In the genomic region with DNA sequence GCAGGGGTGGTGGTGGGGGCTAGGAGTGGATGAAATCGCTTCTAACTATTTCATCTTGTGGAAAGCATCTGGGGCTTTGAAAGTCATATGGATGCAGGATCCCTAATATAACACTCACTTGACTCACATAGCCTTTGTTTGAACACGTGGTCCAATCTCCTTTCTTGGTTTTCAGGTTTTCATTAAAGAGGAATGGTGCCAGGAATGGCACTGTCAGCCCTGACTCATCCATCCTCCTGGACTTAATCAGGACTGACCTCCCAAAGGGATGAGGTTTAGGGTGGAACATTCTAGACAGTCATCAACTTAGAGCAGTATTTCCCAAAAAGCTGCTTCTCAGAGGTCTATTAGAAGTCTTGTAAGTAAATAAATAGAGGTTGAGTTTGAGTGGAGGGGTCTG, we compare ENCODE assay signal across 16 cellular contexts.
DNase-seq lines count a peak whose midpoint lies in the region; ATAC-seq, FAIRE-seq and TF ChIP-seq lines count a peak whose summit lies in the region.
"Had no signal": no experiment of that assay in that cellular context is flagged by ENCODE, and none has a peak within 500 bp of the region (broad histone marks: within the 10 kb centered on the region; RNA-seq: fewer than 3 reads in every experiment).

No MANE protein-coding gene starts in this region.

- no peak for ATAC-seq in HG03439 (IDR thresholded peaks at IDR 0.05; ENCODE audit: unreplicated experiment)
- ATAC-seq: activated CD4-positive, alpha-beta T cell treated with anti-CD3 and anti-CD28 coated beads for 36 hours; stimulated activated naive B cell treated with anti-CD40 and anti-IgM and Interleukin-4, amounts not matched to agents 10 μg/mL and 1 μg/mL and 100 μg/mL, for 72 hours had no signal

- no peak for TF ChIP-seq CTCF in astrocyte of the spinal cord (IDR thresholded peaks at IDR 0.05; ENCODE audit: low read depth, low read length)

- H3K27me3 ChIP-seq in small intestine (ENCODE audit: control insufficient read depth in 2 of 2, insufficient read depth in 2 of 2, low read length in 2 of 2), result no peaks in the 10 kb centered on the region
- H3K27me3 ChIP-seq: ascending aorta, BLaER1 had no signal

- DNase-seq in AG08396 (ENCODE audit: low spot score), result peak; percentile 77
- peak; percentile 90 for DNase-seq in HS-5 (ENCODE audit: low read depth)
- DNase-seq in astrocyte of the spinal cord (ENCODE audit: low read depth, low spot score), result peak; percentile 95
- DNase-seq in hepatic stellate cell (ENCODE audit: low spot score), result peak; percentile 20
- no peak for DNase-seq in small intestine
- no peak for DNase-seq in activated gamma-delta T cell treated with Interleukin-2 at 50 U/mL for 16 hours
- no peak for DNase-seq in NCI-H446 (lab: John Stamatoyannopoulos, UW)
- DNase-seq: activated CD4-positive, alpha-beta T cell treated with anti-CD3 and anti-CD28 coated beads for 36 hours; endodermal cell; NCI-H2029 treated with DMSO at 0.1 percent for 48 hours; posterior cingulate gyrus; stimulated activated CD4-positive, alpha-beta T cell treated with anti-CD3 and anti-CD28 coated beads, Interleukin-4, amount 100 ng/mL, for 24 hours; stimulated activated naive B cell treated with anti-CD40 and anti-IgM and Interleukin-4, amounts not matched to agents 10 μg/mL and 1 μg/mL and 100 μg/mL, for 72 hours had no signal

- H3K27ac ChIP-seq in small intestine (ENCODE audit: low read depth in 1 of 2, low read length in 1 of 2), result no peak overlapping the region
- H3K27ac ChIP-seq: ascending aorta, BLaER1 had no signal

- H3K9me3 ChIP-seq in small intestine (ENCODE audit: control insufficient read depth, low read depth), result no peaks in the 10 kb centered on the region

- no peak for FAIRE-seq in small intestine (lab: Jason Lieb, UNC)

- WGBS in small intestine, 3 donors, result 41 to 73% (median 49%) methylated on average over 2 of the region's 2 CpGs

- no peaks in the 10 kb centered on the region for H3K36me3 ChIP-seq in small intestine (ENCODE audit: control insufficient read depth in 2 of 2, insufficient read depth in 2 of 2, low read length in 2 of 2)
- H3K36me3 ChIP-seq: ascending aorta, BLaER1 had no signal

- H3K4me3 ChIP-seq in astrocyte of the spinal cord (ENCODE audit: low read depth, low read length) (no peak overlapping the region), small intestine (ENCODE audit: low read depth in 1 of 2, low read length in 2 of 2) (no peak overlapping the region)
- H3K4me3 ChIP-seq: ascending aorta, BLaER1 had no signal

- in situ Hi-C loops in astrocyte of the spinal cord (cut with HindIII; ENCODE audit: low sequenced_read_pairs), result no loop called here

- no peaks in the 10 kb centered on the region for H3K4me1 ChIP-seq in small intestine (ENCODE audit: control insufficient read depth in 2 of 2, insufficient read depth in 1 of 2, low read depth in 1 of 2, low read length in 1 of 2)
- H3K4me1 ChIP-seq: ascending aorta, BLaER1 had no signal

Comparison
In these comparisons a context has a peak if more than half of its experiments do, and no peak if none do; other contexts are left out.
1. DNase-seq: peak in AG08396 (single experiment), HS-5 (single experiment), astrocyte of the spinal cord (single experiment) and hepatic stellate cell (single experiment); none in small intestine (single experiment), activated gamma-delta T cell treated with Interleukin-2 at 50 U/mL for 16 hours (single experiment) and NCI-H446 (0 of 2).